Comparison of ENCODE assay signal across 8 cellular contexts in genomic region chr19:56566904-56567273, GRCh38. TPM values are rescaled to one million over a fixed set of nuclear protein-coding genes. Genes with fewer than 3 reads are reported as not detected.
DNase-seq lines count a peak whose midpoint lies in the region; ATAC-seq and TF ChIP-seq lines count a peak whose summit lies in the region.

No MANE protein-coding gene starts in this region.

- TF ChIP-seq CTCF in cardiac muscle cell (IDR thresholded peaks at IDR 0.05; ENCODE audit: low read depth, low read length): no peak
- no peak for TF ChIP-seq CTCF in progenitor cell of endocrine pancreas (IDR thresholded peaks at IDR 0.05; ENCODE audit: unreplicated experiment)

- H3K36me3 ChIP-seq in cardiac muscle cell: peaks cover 12% of the 10 kb centered on the region

- in situ Hi-C loops in KBM-7 (cut with MboI; ENCODE audit: low pct_unique_long_range_greater_than_20kb, low sequenced_read_pairs): no loop called here

- no peaks in the 10 kb centered on the region for H3K27me3 Mint-ChIP-seq in progenitor cell of endocrine pancreas

- H3K9me3 ChIP-seq in cardiac muscle cell (ENCODE audit: low read depth): peaks cover 3% of the 10 kb centered on the region

- H3K27ac ChIP-seq in cardiac muscle cell: peak overlapping the region; percentile 35

- peak overlapping the region; percentile 59 for H3K4me3 ChIP-seq in cardiac muscle cell

- ATAC-seq in GM18498 (IDR thresholded peaks at IDR 0.05; ENCODE audit: unreplicated experiment) (peak; percentile 29), HG02610 (IDR thresholded peaks at IDR 0.05; ENCODE audit: unreplicated experiment) (peak; percentile 39)

- peak overlapping the region; percentile 96 for H3K27ac Mint-ChIP-seq in progenitor cell of endocrine pancreas

- peaks cover 49% of the 10 kb centered on the region for H3K9me3 Mint-ChIP-seq in progenitor cell of endocrine pancreas (ENCODE audit: low read depth)

- peaks cover 59% of the 10 kb centered on the region for H3K36me3 Mint-ChIP-seq in progenitor cell of endocrine pancreas (ENCODE audit: insufficient read depth)

- no peaks in the 10 kb centered on the region for H3K4me1 Mint-ChIP-seq in progenitor cell of endocrine pancreas (ENCODE audit: low read depth)

- DNase-seq in NCI-H2227 (lab: John Stamatoyannopoulos, UW; ENCODE audit: unreplicated experiment) (peak; percentile 86), cardiac muscle cell (ENCODE audit: low read depth in 1 of 2, low spot score in 1 of 2) (peak in 1 of 2 donors; percentile 49), progenitor cell of endocrine pancreas (ENCODE audit: low spot score, unreplicated experiment) (peak; percentile 25), KBM-7 (no peak), GDM1 (lab: John Stamatoyannopoulos, UW) (no peak)
- peak in 3 of 4 experiments; percentile 15 to 26 (median 26) for DNase-seq in activated naive CD4-positive, alpha-beta T cell (lab: John Stamatoyannopoulos, UW)

- no peaks in the 10 kb centered on the region for H3K4me1 ChIP-seq in cardiac muscle cell (ENCODE audit: low read depth)

- H3K4me3 Mint-ChIP-seq in progenitor cell of endocrine pancreas (ENCODE audit: low read depth): peak overlapping the region; percentile 99

- H3K27me3 ChIP-seq in cardiac muscle cell: no peaks in the 10 kb centered on the region

RNA-seq across cellular contexts. Expression of gene ZNF470, which starts 0.4 kb away (rescaled TPM):
- total RNA-seq in cardiac muscle cell: 5.7 and 8.0 TPM in 2 replicates
- 7.5 and 10.0 TPM in 2 replicates for polyA plus RNA-seq in cardiac muscle cell
- 8.0 and 9.0 TPM in 2 replicates for total RNA-seq in progenitor cell of endocrine pancreas

RNA-seq across cellular contexts. Expression of gene ZFP28, which starts 28.1 kb away (rescaled TPM):
- total RNA-seq in cardiac muscle cell (4.8 and 5.1 TPM in 2 replicates), progenitor cell of endocrine pancreas (12.1 and 12.9 TPM in 2 replicates)
- polyA plus RNA-seq in cardiac muscle cell: 5.4 and 6.3 TPM in 2 replicates

RNA-seq across cellular contexts. Expression of gene ZNF71, which starts 28.2 kb away (rescaled TPM):
- total RNA-seq in cardiac muscle cell (13.0 and 15.3 TPM in 2 replicates), progenitor cell of endocrine pancreas (16.9 and 17.1 TPM in 2 replicates)
- 12.5 and 15.3 TPM in 2 replicates for polyA plus RNA-seq in cardiac muscle cell

RNA-seq across cellular contexts. Expression of gene ZNF471, which starts 59.2 kb away (rescaled TPM):
- total RNA-seq in cardiac muscle cell (1.7 and 2.8 TPM in 2 replicates), progenitor cell of endocrine pancreas (not detected in 2 replicates)
- 0.83 and 4.1 TPM in 2 replicates for polyA plus RNA-seq in cardiac muscle cell

Comparison
In these comparisons a context has a peak if more than half of its experiments do, and no peak if none do; other contexts are left out.
1. DNase-seq: peak in NCI-H2227 (single experiment), activated naive CD4-positive, alpha-beta T cell (3 of 4) and progenitor cell of endocrine pancreas (single experiment); none in KBM-7 (single experiment) and GDM1 (single experiment).